Comparison of ENCODE assay signal across 12 cellular contexts in genomic region chr3:183526838-183527420, GRCh38. TPM values are rescaled to one million over a fixed set of nuclear protein-coding genes. Genes with fewer than 3 reads are reported as not detected.
DNase-seq lines count a peak whose midpoint lies in the region; ATAC-seq lines count a peak whose summit lies in the region.
"Had no signal": no experiment of that assay in that cellular context is flagged by ENCODE, and none has a peak within 500 bp of the region (broad histone marks: within the 10 kb centered on the region; RNA-seq: fewer than 3 reads in every experiment).

No MANE protein-coding gene starts in this region.

- H3K4me3 Mint-ChIP-seq in CD4-positive, alpha-beta memory T cell: no peak overlapping the region
- H3K4me3 Mint-ChIP-seq in activated naive CD8-positive, alpha-beta T cell: peak overlapping the region; percentile 57

- ATAC-seq in GM19452 (IDR thresholded peaks at IDR 0.05; ENCODE audit: unreplicated experiment) (peak; percentile 32), HG03139 (IDR thresholded peaks at IDR 0.05; ENCODE audit: unreplicated experiment) (peak; percentile 14)

- peaks cover 21 to 49% (median 28%) of the 10 kb centered on the region in 4 donors for H3K4me1 Mint-ChIP-seq in CD4-positive, alpha-beta memory T cell
- H3K4me1 Mint-ChIP-seq in activated naive CD8-positive, alpha-beta T cell (ENCODE audit: low read depth): peaks cover 46% of the 10 kb centered on the region

- peaks cover 66 to 70% of the 10 kb centered on the region in 2 donors for H3K36me3 Mint-ChIP-seq in CD4-positive, alpha-beta memory T cell
- peaks cover 37% of the 10 kb centered on the region for H3K36me3 Mint-ChIP-seq in activated naive CD8-positive, alpha-beta T cell

- no peak for DNase-seq in CD4-positive, alpha-beta memory T cell
- no peak for DNase-seq in DMS 273 treated with DMSO at 0.1 percent for 48 hours (lab: John Stamatoyannopoulos, UW)
- DNase-seq in SW480 (ENCODE audit: low spot score): no peak
- no peak for DNase-seq in nucleus accumbens (lab: John Stamatoyannopoulos, UW)
- DNase-seq in DMS53 (lab: John Stamatoyannopoulos, UW): no peak
- DNase-seq: IMR-90, SK-N-SH had no signal

- H3K27ac Mint-ChIP-seq in CD4-positive, alpha-beta memory T cell: peak overlapping the region in 6 of 7 donors; percentile 57 to 88 (median 68)
- peak overlapping the region; percentile 81 for H3K27ac Mint-ChIP-seq in activated naive CD8-positive, alpha-beta T cell

- no peak overlapping the region for H3K27ac ChIP-seq in CD4-positive, alpha-beta memory T cell (ENCODE audit: low read depth, low read length)

- H3K27me3 Mint-ChIP-seq in CD4-positive, alpha-beta memory T cell: no peaks in the 10 kb centered on the region
- H3K27me3 Mint-ChIP-seq in activated naive CD8-positive, alpha-beta T cell: no peaks in the 10 kb centered on the region

- H3K4me3 ChIP-seq in CD4-positive, alpha-beta memory T cell (ENCODE audit: low read length in 2 of 2): no peak overlapping the region

- POLR2A ChIA-PET in CD4-positive, alpha-beta memory T cell (lab: Charles Lee; ENCODE audit: partially characterized antibody): interaction anchor here (2.1 kb wide), 1 partner anchor 11 kb away, joined by 6 read pairs; no protein-coding TSS in a partner anchor

- H3K27me3 ChIP-seq in CD4-positive, alpha-beta memory T cell (ENCODE audit: insufficient read depth, low read length): no peaks in the 10 kb centered on the region

- H3K9me3 Mint-ChIP-seq in CD4-positive, alpha-beta memory T cell: no peaks in the 10 kb centered on the region
- H3K9me3 Mint-ChIP-seq in activated naive CD8-positive, alpha-beta T cell (ENCODE audit: low read depth): no peaks in the 10 kb centered on the region

- H3K4me1 ChIP-seq in CD4-positive, alpha-beta memory T cell (ENCODE audit: insufficient read depth, low read length): peaks cover 12% of the 10 kb centered on the region

- intact Hi-C loops in CD4-positive, alpha-beta memory T cell (cut with micrococcal nuclease): no loop called here

- CTCF ChIA-PET in CD4-positive, alpha-beta memory T cell (lab: Charles Lee; ENCODE audit: partially characterized antibody): interaction anchor here (0.6 to 1.2 kb wide), 2 partner anchors 55 to 240 kb away, joined by 3 read pairs; no protein-coding TSS in a partner anchor

- no peaks in the 10 kb centered on the region for H3K9me3 ChIP-seq in CD4-positive, alpha-beta memory T cell (ENCODE audit: control insufficient read depth in 1 of 2, low read length in 2 of 2)
- H3K9me3 ChIP-seq: SK-N-SH had no signal

- peaks cover 17% of the 10 kb centered on the region for H3K36me3 ChIP-seq in CD4-positive, alpha-beta memory T cell (ENCODE audit: insufficient read depth, low read length)

RNA-seq across cellular contexts. Expression of gene KLHL6, which starts 28.6 kb away (rescaled TPM):
- total RNA-seq in CD4-positive, alpha-beta memory T cell: 10 to 100 TPM; 55.9 to 56.1 TPM
- 10 to 100 TPM in 1 of 2 donors, 1 to 10 TPM in 1; 8.4 to 23.1 TPM for polyA plus RNA-seq in CD4-positive, alpha-beta memory T cell
- total RNA-seq: H4, IMR-90, kidney epithelial cell had no signal
- polyA plus RNA-seq: IMR-90, SK-N-SH had no signal
